11 cellular contexts compared by ENCODE assay signal in genomic region chr17:63675231-63675606, GRCh38. TPM values are rescaled to one million over a fixed set of nuclear protein-coding genes. Genes with fewer than 3 reads are reported as not detected.
DNase-seq lines count a peak whose midpoint lies in the region; ATAC-seq lines count a peak whose summit lies in the region.
"Had no signal": no experiment of that assay in that cellular context is flagged by ENCODE, and none has a peak within 500 bp of the region (broad histone marks: within the 10 kb centered on the region; RNA-seq: fewer than 3 reads in every experiment).

No MANE protein-coding gene starts in this region.

- H3K9me3 Mint-ChIP-seq in activated T-helper 17 cell treated with anti-CD3 and anti-CD28 coated beads, Interleukin-2, amount 50 U/mL, for 72 hours = no peaks in the 10 kb centered on the region
- H3K9me3 Mint-ChIP-seq: neural crest cell had no signal

- peaks cover 48% of the 10 kb centered on the region for H3K36me3 Mint-ChIP-seq in activated T-helper 17 cell treated with anti-CD3 and anti-CD28 coated beads, Interleukin-2, amount 50 U/mL, for 72 hours (ENCODE audit: low read depth)

- no peak overlapping the region for H3K4me3 Mint-ChIP-seq in activated T-helper 17 cell treated with anti-CD3 and anti-CD28 coated beads, Interleukin-2, amount 50 U/mL, for 72 hours
- H3K4me3 Mint-ChIP-seq: neural crest cell had no signal

- intact Hi-C loops in left cardiac atrium (cut with DNase I) = no loop called here
- intact Hi-C loops in sciatic nerve (cut with DNase I) = no loop called here

- peak overlapping the region; percentile 15 for H3K27ac Mint-ChIP-seq in activated T-helper 17 cell treated with anti-CD3 and anti-CD28 coated beads, Interleukin-2, amount 50 U/mL, for 72 hours

- H3K4me1 Mint-ChIP-seq in activated T-helper 17 cell treated with anti-CD3 and anti-CD28 coated beads, Interleukin-2, amount 50 U/mL, for 72 hours = peaks cover 6% of the 10 kb centered on the region

- no peak for ATAC-seq in activated T-helper 17 cell treated with anti-CD3 and anti-CD28 coated beads, Interleukin-2, amount 50 U/mL, for 72 hours (replicated peaks)
- ATAC-seq in left cardiac atrium = peak; percentile 58 to 79
- peak; percentile 69 for ATAC-seq in sciatic nerve
- no peak for ATAC-seq in HG03139 (IDR thresholded peaks at IDR 0.05; ENCODE audit: unreplicated experiment)

- peak; percentile 34 for DNase-seq in GF-D8 (lab: John Stamatoyannopoulos, UW)
- no peak for DNase-seq in left cardiac atrium
- no peak for DNase-seq in sciatic nerve (ENCODE audit: low spot score)
- no peak for DNase-seq in GDM1 (lab: John Stamatoyannopoulos, UW)
- no peak for DNase-seq in activated CD4-positive, alpha-beta T cell treated with anti-CD3 and anti-CD28 coated beads, Interleukin-2, amount 50 U/mL, for 1 hour
- DNase-seq in activated gamma-delta T cell treated with Interleukin-2 at 50 U/mL for 16 hours = no peak
- DNase-seq: activated CD4-positive, alpha-beta T cell treated with anti-CD3 and anti-CD28 coated beads for 48 hours; stimulated activated CD8-positive, alpha-beta memory T cell treated with anti-CD3 and anti-CD28 coated beads, Interleukin-4, amount 100 ng/mL, for 48 hours had no signal

- H3K27me3 Mint-ChIP-seq in activated T-helper 17 cell treated with anti-CD3 and anti-CD28 coated beads, Interleukin-2, amount 50 U/mL, for 72 hours = no peaks in the 10 kb centered on the region

RNA-seq across cellular contexts. Expression of gene LIMD2, which starts 24.7 kb away (rescaled TPM):
- total RNA-seq in activated T-helper 17 cell treated with anti-CD3 and anti-CD28 coated beads, Interleukin-2, amount 50 U/mL, for 72 hours = 100 to 1,000 TPM; 101 to 144 TPM
- total RNA-seq in left cardiac atrium = 1 to 10 TPM; 6.6 to 9.6 TPM
- 20.7 TPM for total RNA-seq in sciatic nerve

RNA-seq across cellular contexts. Expression of gene MAP3K3, which starts 53.0 kb away (rescaled TPM):
- total RNA-seq in activated T-helper 17 cell treated with anti-CD3 and anti-CD28 coated beads, Interleukin-2, amount 50 U/mL, for 72 hours = 10 to 100 TPM; 30.8 to 38.7 TPM
- total RNA-seq in left cardiac atrium = 10 to 100 TPM; 38.2 to 45.3 TPM
- total RNA-seq in sciatic nerve = 63.4 TPM

Comparison
In these comparisons a context has a peak if more than half of its experiments do, and no peak if none do; other contexts are left out.
1. ATAC-seq: peak in left cardiac atrium (2 of 2) and sciatic nerve (single experiment); none in activated T-helper 17 cell treated with anti-CD3 and anti-CD28 coated beads, Interleukin-2, amount 50 U/mL, for 72 hours (single experiment) and HG03139 (single experiment).